ENCODE assay signal across 8 cellular contexts in genomic region chr19:36797786-36798108, GRCh38. TPM values are rescaled to one million over a fixed set of nuclear protein-coding genes. Genes with fewer than 3 reads are reported as not detected.
A peak's percentile ranks its signal among the peaks of the same experiment; 100 is the strongest.
DNase-seq lines count a peak whose midpoint lies in the region; ATAC-seq, FAIRE-seq and TF ChIP-seq lines count a peak whose summit lies in the region.

No MANE protein-coding gene starts in this region.

- TF ChIP-seq RAD21 in HepG2 (CRISPR knock-in tag; IDR thresholded peaks at IDR 0.05), result no peak

- peak overlapping the region; percentile 15 for H2AFZ ChIP-seq in HepG2 (ENCODE audit: low read length)

- H3K27ac Mint-ChIP-seq in activated CD4-positive, alpha-beta T cell treated with anti-CD3 and anti-CD28 coated beads, Interleukin-2, amount 10 ng/mL, durations not matched to agents 24 days and 14 days, result peak overlapping the region; percentile 91

- 28% methylated on average over 9 of the region's 9 CpGs for WGBS in HepG2 (ENCODE audit: low lambda C conversion rate)

- TSS peak; percentile 81 for BruUV-seq in HepG2 (replicated peaks; lab: Mats Ljungman, UMichigan)

- TF ChIP-seq CTCF in ascending aorta (IDR thresholded peaks at IDR 0.05) (no peak), HepG2 (CRISPR knock-in tag; IDR thresholded peaks at IDR 0.05) (no peak), thoracic aorta (IDR thresholded peaks at IDR 0.05) (no peak)

- H4K20me1 ChIP-seq in HepG2 (ENCODE audit: insufficient read depth, low read length), result no peaks in the 10 kb centered on the region

- ATAC-seq in HepG2 (no peak), thoracic aorta (ENCODE audit: insufficient number of reproducible peaks, low FRiP score, low read depth) (peak; percentile 41), sciatic nerve (no peak)

- no peak for DNase-seq in activated CD4-positive, alpha-beta T cell treated with anti-CD3 and anti-CD28 coated beads, Interleukin-2, amount 10 ng/mL, durations not matched to agents 24 days and 14 days
- DNase-seq in activated CD4-positive, alpha-beta T cell treated with anti-CD3 and anti-CD28 coated beads for 48 hours, result no peak
- DNase-seq in ascending aorta (ENCODE audit: low spot score in 2 of 2), result no peak
- DNase-seq in HepG2 (ENCODE audit: low spot score), result no peak
- no peak for DNase-seq in thoracic aorta (ENCODE audit: low spot score)
- DNase-seq in NCI-H1092 treated with DMSO at 0.1 percent for 48 hours (lab: John Stamatoyannopoulos, UW), result no peak
- DNase-seq in dermis blood vessel endothelial cell, result no peak
- DNase-seq in sciatic nerve (ENCODE audit: low spot score), result no peak

- TF ChIP-seq EP300 in HepG2 (IDR thresholded peaks at IDR 0.05; ENCODE audit: low read depth in 2 of 2, low read length in 2 of 2), result no peak
- TF ChIP-seq EP300 in HepG2 (CRISPR knock-in tag; IDR thresholded peaks at IDR 0.05; ENCODE audit: borderline replicate concordance), result no peak

- no peak for FAIRE-seq in HepG2 (lab: Jason Lieb, UNC)

- no peak for TF ChIP-seq POLR2A in HepG2 (IDR thresholded peaks at IDR 0.05; ENCODE audit: insufficient read depth in 1 of 2, low read depth in 2 of 2, low read length in 2 of 2)

- no peaks in the 10 kb centered on the region for H3K27me3 Mint-ChIP-seq in activated CD4-positive, alpha-beta T cell treated with anti-CD3 and anti-CD28 coated beads, Interleukin-2, amount 10 ng/mL, durations not matched to agents 24 days and 14 days

- H3K4me3 ChIP-seq in ascending aorta, result peak overlapping the region; percentile 87 to 88
- H3K4me3 ChIP-seq in HepG2 (replicated peaks in 1 of 3; ENCODE audit: insufficient read depth in 1 of 3, low read depth in 2 of 3, low read length in 3 of 3), result peak overlapping the region; percentile 40 to 65 (median 64); a peak in 4 of 6 replicates
- peak overlapping the region; percentile 90 for H3K4me3 ChIP-seq in thoracic aorta

- H3K9me3 ChIP-seq in ascending aorta (peaks cover 21 to 68% of the 10 kb centered on the region in 2 donors), HepG2 (ENCODE audit: low read length) (peaks cover 79% of the 10 kb centered on the region), thoracic aorta (peaks cover 39% of the 10 kb centered on the region)

- peak overlapping the region; percentile 64 to 65 for H3K27ac ChIP-seq in ascending aorta
- H3K27ac ChIP-seq in HepG2 (ENCODE audit: extremely low read length, insufficient read depth, low read length), result no peak overlapping the region
- H3K27ac ChIP-seq in thoracic aorta, result peak overlapping the region; percentile 61 to 73

- H3K27me3 ChIP-seq in ascending aorta (no peaks in the 10 kb centered on the region), HepG2 (ENCODE audit: control insufficient read depth in 1 of 2, insufficient read depth in 2 of 2, low read length in 2 of 2) (no peaks in the 10 kb centered on the region), thoracic aorta (replicated peaks; ENCODE audit: insufficient read depth) (no peaks in the 10 kb centered on the region)

- H3K36me3 Mint-ChIP-seq in activated CD4-positive, alpha-beta T cell treated with anti-CD3 and anti-CD28 coated beads, Interleukin-2, amount 10 ng/mL, durations not matched to agents 24 days and 14 days (ENCODE audit: low read depth), result peaks cover 24% of the 10 kb centered on the region

- peaks cover 14% of the 10 kb centered on the region for H3K9me3 Mint-ChIP-seq in activated CD4-positive, alpha-beta T cell treated with anti-CD3 and anti-CD28 coated beads, Interleukin-2, amount 10 ng/mL, durations not matched to agents 24 days and 14 days

- peak overlapping the region; percentile 45 for H3K4me2 ChIP-seq in HepG2 (ENCODE audit: low read depth, low read length)

- CTCF ChIA-PET in HepG2 (lab: Yijun Ruan, JAX; ENCODE audit: low intra/inter-chr PET ratio, low total read pairs), result no interaction called here

- peaks cover 3% of the 10 kb centered on the region for H3K4me1 Mint-ChIP-seq in activated CD4-positive, alpha-beta T cell treated with anti-CD3 and anti-CD28 coated beads, Interleukin-2, amount 10 ng/mL, durations not matched to agents 24 days and 14 days

- peaks cover 23 to 33% of the 10 kb centered on the region in 2 donors for H3K36me3 ChIP-seq in ascending aorta
- no peaks in the 10 kb centered on the region for H3K36me3 ChIP-seq in HepG2 (replicated peaks in 1 of 2; ENCODE audit: control insufficient read depth in 1 of 2, insufficient read depth in 2 of 2, low read length in 2 of 2)
- H3K36me3 ChIP-seq in thoracic aorta, result peaks cover 13% of the 10 kb centered on the region

- intact Hi-C loops in activated CD4-positive, alpha-beta T cell treated with anti-CD3 and anti-CD28 coated beads, Interleukin-2, amount 10 ng/mL, durations not matched to agents 24 days and 14 days (cut with micrococcal nuclease), result loop anchor here (1.0 kb wide), 3 partner anchors 25 to 53 kb away; partner anchors contain the start of genes ZNF345, ZNF790 and ZNF850
- intact Hi-C loops in ascending aorta (cut with DNase I) (loop anchor here (1.0 to 5.0 kb wide), 2 partner anchors 24 to 795 kb away; partner anchors contain the start of genes ZNF540 and ZNF571), HepG2 (cut with micrococcal nuclease; ENCODE audit: unreplicated experiment) (no loop called here), sciatic nerve (cut with DNase I) (no loop called here)

- peaks cover 0 to 3% of the 10 kb centered on the region in 2 donors for H3K4me1 ChIP-seq in ascending aorta
- H3K4me1 ChIP-seq in HepG2 (ENCODE audit: insufficient read depth, low read length), result no peaks in the 10 kb centered on the region
- H3K4me1 ChIP-seq in thoracic aorta (ENCODE audit: control insufficient read depth in 1 of 2, low read depth in 2 of 2), result peaks cover 4 to 9% of the 10 kb centered on the region in 2 donors

- in situ Hi-C loops in HepG2 (cut with HindIII; ENCODE audit: extremely low pct_ligation_motif_present, low pct_unique_long_range_greater_than_20kb), result no loop called here

- no peaks in the 10 kb centered on the region for H3K79me2 ChIP-seq in HepG2 (ENCODE audit: insufficient read depth, low read length)

- peak overlapping the region; percentile 88 for H3K4me3 Mint-ChIP-seq in activated CD4-positive, alpha-beta T cell treated with anti-CD3 and anti-CD28 coated beads, Interleukin-2, amount 10 ng/mL, durations not matched to agents 24 days and 14 days

- POLR2A ChIA-PET in HepG2 (lab: Yijun Ruan, JAX), result no interaction called here

- H3K9ac ChIP-seq in HepG2 (ENCODE audit: insufficient read depth, low read depth, low read length), result peak overlapping the region; percentile 15; the same call in 1 of the 2 replicates

RNA-seq across cellular contexts. Expression of gene ZNF850, which starts 25.1 kb away (rescaled TPM):
- 3.2 and 3.8 TPM in 2 replicates for total RNA-seq in activated CD4-positive, alpha-beta T cell treated with anti-CD3 and anti-CD28 coated beads, Interleukin-2, amount 10 ng/mL, durations not matched to agents 24 days and 14 days
- 5.1 TPM for total RNA-seq in ascending aorta
- 6.6 and 11.4 TPM in 2 replicates for total RNA-seq in HepG2 (2016; rRNA removed; fragmentation: Illumina TruSeq; extraction: Trizol)
- 0.79 and 1.0 TPM in 2 replicates for total RNA-seq in HepG2 (2016; cell fraction: cytosol; rRNA removed; fragmentation: Illumina TruSeq; extraction: Trizol; ENCODE audit: low read depth)
- 6.5 and 11.8 TPM in 2 replicates for total RNA-seq in HepG2 (2016; cell fraction: insoluble cytoplasmic fraction; rRNA removed; fragmentation: Illumina TruSeq; extraction: Trizol)
- total RNA-seq in HepG2 (2016; cell fraction: membrane; rRNA removed; fragmentation: Illumina TruSeq; extraction: Trizol), result 2.2 and 3.3 TPM in 2 replicates
- 4.2 and 4.8 TPM in 2 replicates for total RNA-seq in HepG2 (2016; cell fraction: nucleus; rRNA removed; fragmentation: Illumina TruSeq; extraction: Trizol)
- polyA plus RNA-seq in HepG2 (2011; rRNA removed), result 0.78 and 0.81 TPM in 2 replicates
- polyA plus RNA-seq in HepG2 (2011; cell fraction: cytosol; rRNA removed), result 0.71 and 1.00 TPM in 2 replicates
- polyA plus RNA-seq in HepG2 (2011; cell fraction: nucleus; rRNA removed), result 0.55 and 1.7 TPM in 2 replicates
- polyA plus RNA-seq in HepG2 (2012), result 0.35 and 0.52 TPM in 2 replicates
- 0.07 and 0.38 TPM in 2 replicates for polyA plus RNA-seq in HepG2 (2016; cell fraction: cytosol; fragmentation: Illumina TruSeq; extraction: Trizol; ENCODE audit: low read depth)
- 1.7 and 1.8 TPM in 2 replicates for polyA plus RNA-seq in HepG2 (2016; cell fraction: insoluble cytoplasmic fraction; fragmentation: Illumina TruSeq; extraction: Trizol; ENCODE audit: low read depth)
- polyA plus RNA-seq in HepG2 (2016; cell fraction: membrane; fragmentation: Illumina TruSeq; extraction: Trizol; ENCODE audit: low read depth), result 0.50 and 0.65 TPM in 2 replicates
- polyA plus RNA-seq in HepG2 (2016; cell fraction: nucleus; fragmentation: Illumina TruSeq; extraction: Trizol; ENCODE audit: insufficient read depth, low read depth), result 3.2 and 3.3 TPM in 2 replicates
- 2.6 TPM in 1 of 2 replicates, not detected in the other for polyA minus RNA-seq in HepG2 (2011; rRNA and poly(A)+ RNA removed; ENCODE audit: low replicate concordance)
- 1.6 and 2.0 TPM in 2 replicates for polyA minus RNA-seq in HepG2 (2011; cell fraction: cytosol; rRNA and poly(A)+ RNA removed)
- 3.2 and 4.5 TPM in 2 replicates for polyA minus RNA-seq in HepG2 (2011; cell fraction: nucleus; rRNA and poly(A)+ RNA removed)
- total RNA-seq in thoracic aorta, result 10 to 100 TPM in 1 of 2 donors, 1 to 10 TPM in 1; 2.4 to 13.2 TPM
- 2.6 and 4.8 TPM in 2 replicates for total RNA-seq in dermis blood vessel endothelial cell
- total RNA-seq in sciatic nerve, result 4.5 TPM

RNA-seq across cellular contexts. Expression of gene ZNF790, which starts 40.4 kb away (rescaled TPM):
- 5.1 and 6.7 TPM in 2 replicates for total RNA-seq in activated CD4-positive, alpha-beta T cell treated with anti-CD3 and anti-CD28 coated beads, Interleukin-2, amount 10 ng/mL, durations not matched to agents 24 days and 14 days
- total RNA-seq in ascending aorta (17.0 TPM), HepG2 (2016; rRNA removed; fragmentation: Illumina TruSeq; extraction: Trizol) (5.3 and 8.5 TPM in 2 replicates), thoracic aorta (1 to 10 TPM; 7.4 to 8.8 TPM), dermis blood vessel endothelial cell (11.9 and 12.1 TPM in 2 replicates), sciatic nerve (12.9 TPM)
- total RNA-seq in HepG2 (2016; cell fraction: cytosol; rRNA removed; fragmentation: Illumina TruSeq; extraction: Trizol; ENCODE audit: low read depth), result 0.53 and 1.6 TPM in 2 replicates
- 5.9 and 7.8 TPM in 2 replicates for total RNA-seq in HepG2 (2016; cell fraction: insoluble cytoplasmic fraction; rRNA removed; fragmentation: Illumina TruSeq; extraction: Trizol)
- 2.3 and 2.4 TPM in 2 replicates for total RNA-seq in HepG2 (2016; cell fraction: membrane; rRNA removed; fragmentation: Illumina TruSeq; extraction: Trizol)
- total RNA-seq in HepG2 (2016; cell fraction: nucleus; rRNA removed; fragmentation: Illumina TruSeq; extraction: Trizol), result 4.9 and 8.2 TPM in 2 replicates
- 1.3 and 1.4 TPM in 2 replicates for polyA plus RNA-seq in HepG2 (2011; rRNA removed)
- polyA plus RNA-seq in HepG2 (2011; cell fraction: cytosol; rRNA removed), result 1.1 and 1.6 TPM in 2 replicates
- 1.00 and 1.8 TPM in 2 replicates for polyA plus RNA-seq in HepG2 (2011; cell fraction: nucleus; rRNA removed)
- polyA plus RNA-seq in HepG2 (2012), result 2.2 and 3.4 TPM in 2 replicates
- polyA plus RNA-seq in HepG2 (2016; cell fraction: cytosol; fragmentation: Illumina TruSeq; extraction: Trizol; ENCODE audit: low read depth), result 0.18 and 0.33 TPM in 2 replicates
- polyA plus RNA-seq in HepG2 (2016; cell fraction: insoluble cytoplasmic fraction; fragmentation: Illumina TruSeq; extraction: Trizol; ENCODE audit: low read depth), result 3.4 TPM in 2 replicates
- polyA plus RNA-seq in HepG2 (2016; cell fraction: membrane; fragmentation: Illumina TruSeq; extraction: Trizol; ENCODE audit: low read depth), result 0.36 and 0.84 TPM in 2 replicates
- 3.5 and 4.3 TPM in 2 replicates for polyA plus RNA-seq in HepG2 (2016; cell fraction: nucleus; fragmentation: Illumina TruSeq; extraction: Trizol; ENCODE audit: insufficient read depth, low read depth)
- 1.0 TPM in 1 of 2 replicates, not detected in the other for polyA minus RNA-seq in HepG2 (2011; rRNA and poly(A)+ RNA removed; ENCODE audit: low replicate concordance)
- 1.5 and 2.0 TPM in 2 replicates for polyA minus RNA-seq in HepG2 (2011; cell fraction: cytosol; rRNA and poly(A)+ RNA removed)
- polyA minus RNA-seq in HepG2 (2011; cell fraction: nucleus; rRNA and poly(A)+ RNA removed), result 10.2 and 13.6 TPM in 2 replicates

RNA-seq across cellular contexts. Expression of gene ZNF345, which starts 52.9 kb away (rescaled TPM):
- 2.8 and 4.2 TPM in 2 replicates for total RNA-seq in activated CD4-positive, alpha-beta T cell treated with anti-CD3 and anti-CD28 coated beads, Interleukin-2, amount 10 ng/mL, durations not matched to agents 24 days and 14 days
- total RNA-seq in ascending aorta (8.0 TPM), HepG2 (2016; rRNA removed; fragmentation: Illumina TruSeq; extraction: Trizol) (2.9 and 3.0 TPM in 2 replicates), thoracic aorta (1 to 10 TPM; 5.7 to 9.7 TPM), dermis blood vessel endothelial cell (4.0 and 7.7 TPM in 2 replicates), sciatic nerve (9.7 TPM)
- 0.62 and 1.2 TPM in 2 replicates for total RNA-seq in HepG2 (2016; cell fraction: cytosol; rRNA removed; fragmentation: Illumina TruSeq; extraction: Trizol; ENCODE audit: low read depth)
- total RNA-seq in HepG2 (2016; cell fraction: insoluble cytoplasmic fraction; rRNA removed; fragmentation: Illumina TruSeq; extraction: Trizol), result 3.0 and 3.7 TPM in 2 replicates
- total RNA-seq in HepG2 (2016; cell fraction: membrane; rRNA removed; fragmentation: Illumina TruSeq; extraction: Trizol), result 1.2 and 1.3 TPM in 2 replicates
- 3.0 and 4.5 TPM in 2 replicates for total RNA-seq in HepG2 (2016; cell fraction: nucleus; rRNA removed; fragmentation: Illumina TruSeq; extraction: Trizol)
- 2.6 TPM in 2 replicates for polyA plus RNA-seq in HepG2 (2011; rRNA removed)
- polyA plus RNA-seq in HepG2 (2011; cell fraction: cytosol; rRNA removed), result 0.86 and 1.6 TPM in 2 replicates
- 3.9 and 8.2 TPM in 2 replicates for polyA plus RNA-seq in HepG2 (2011; cell fraction: nucleus; rRNA removed)
- 2.7 and 3.4 TPM in 2 replicates for polyA plus RNA-seq in HepG2 (2012)
- 0.19 TPM in 1 of 2 replicates, not detected in the other for polyA plus RNA-seq in HepG2 (2016; cell fraction: cytosol; fragmentation: Illumina TruSeq; extraction: Trizol; ENCODE audit: low read depth)
- 1.9 and 2.2 TPM in 2 replicates for polyA plus RNA-seq in HepG2 (2016; cell fraction: insoluble cytoplasmic fraction; fragmentation: Illumina TruSeq; extraction: Trizol; ENCODE audit: low read depth)
- polyA plus RNA-seq in HepG2 (2016; cell fraction: membrane; fragmentation: Illumina TruSeq; extraction: Trizol; ENCODE audit: low read depth), result 0.68 and 0.76 TPM in 2 replicates
- 5.4 and 5.8 TPM in 2 replicates for polyA plus RNA-seq in HepG2 (2016; cell fraction: nucleus; fragmentation: Illumina TruSeq; extraction: Trizol; ENCODE audit: insufficient read depth, low read depth)
- polyA minus RNA-seq in HepG2 (2011; rRNA and poly(A)+ RNA removed; ENCODE audit: low replicate concordance), result 1.2 TPM in 1 of 2 replicates, not detected in the other
- polyA minus RNA-seq in HepG2 (2011; cell fraction: cytosol; rRNA and poly(A)+ RNA removed), result 1.8 and 1.9 TPM in 2 replicates
- polyA minus RNA-seq in HepG2 (2011; cell fraction: nucleus; rRNA and poly(A)+ RNA removed), result 3.7 and 5.8 TPM in 2 replicates

Comparison
In these comparisons a context has a peak if more than half of its experiments do, and no peak if none do; other contexts are left out.
1. intact Hi-C loops: an anchor here in activated CD4-positive, alpha-beta T cell treated with anti-CD3 and anti-CD28 coated beads, Interleukin-2, amount 10 ng/mL, durations not matched to agents 24 days and 14 days (1.0 kb wide) and ascending aorta (1.0 to 5.0 kb wide); none called in HepG2 and sciatic nerve.